Comparison of ENCODE assay signal across 12 cellular contexts in genomic region chr4:152064282-152064681, GRCh38.
"Had no signal": no experiment of that assay in that cellular context is flagged by ENCODE, and none has a peak within 500 bp of the region (broad histone marks: within the 10 kb centered on the region; RNA-seq: fewer than 3 reads in every experiment).

No MANE protein-coding gene starts in this region.

- H3K4me3 Mint-ChIP-seq: endodermal cell; naive thymus-derived CD8-positive, alpha-beta T cell; stimulated activated naive B cell treated with anti-CD40 and anti-IgM and Interleukin-4, amounts not matched to agents 10 μg/mL and 1 μg/mL and 100 μg/mL, for 72 hours had no signal

- H3K36me3 Mint-ChIP-seq: stimulated activated naive B cell treated with anti-CD40 and anti-IgM and Interleukin-4, amounts not matched to agents 10 μg/mL and 1 μg/mL and 100 μg/mL, for 72 hours had no signal

- H3K9me3 ChIP-seq: gastroesophageal sphincter, mucosa of descending colon, tibial artery, uterus had no signal

- H3K9me3 Mint-ChIP-seq: endodermal cell; stimulated activated naive B cell treated with anti-CD40 and anti-IgM and Interleukin-4, amounts not matched to agents 10 μg/mL and 1 μg/mL and 100 μg/mL, for 72 hours had no signal

- H3K4me1 Mint-ChIP-seq: endodermal cell had no signal

- H3K4me3 ChIP-seq: gastroesophageal sphincter, mucosa of descending colon, skin epidermis, tibial artery, uterus had no signal

- H3K36me3 ChIP-seq: gastroesophageal sphincter, tibial artery, uterus had no signal

- H3K27ac ChIP-seq: gastroesophageal sphincter, tibial artery, uterus had no signal

- H3K27me3 Mint-ChIP-seq: naive thymus-derived CD8-positive, alpha-beta T cell; stimulated activated naive B cell treated with anti-CD40 and anti-IgM and Interleukin-4, amounts not matched to agents 10 μg/mL and 1 μg/mL and 100 μg/mL, for 72 hours had no signal

- DNase-seq: activated CD4-positive, CD25-positive, alpha-beta regulatory T cell; activated T-cell treated with anti-CD3 and anti-CD28 coated beads for 4 hours; dermis blood vessel endothelial cell; endodermal cell; stimulated activated naive B cell treated with anti-CD40 and anti-IgM and Interleukin-4, amounts not matched to agents 10 μg/mL and 1 μg/mL and 100 μg/mL, for 72 hours; tibial artery; uterus had no signal

- ATAC-seq: gastroesophageal sphincter; stimulated activated naive B cell treated with anti-CD40 and anti-IgM and Interleukin-4, amounts not matched to agents 10 μg/mL and 1 μg/mL and 100 μg/mL, for 72 hours had no signal

- H3K27me3 ChIP-seq: gastroesophageal sphincter, tibial artery, uterus had no signal

- H3K4me1 ChIP-seq: tibial artery, uterus had no signal

- H3K27ac Mint-ChIP-seq: endodermal cell; stimulated activated naive B cell treated with anti-CD40 and anti-IgM and Interleukin-4, amounts not matched to agents 10 μg/mL and 1 μg/mL and 100 μg/mL, for 72 hours; T-helper 2 cell treated with Interferon-gamma antibody and Interleukin-4, amounts not matched to agents 5 μg/mL and 100 μg/mL, for 36 hours had no signal
